31 cellular contexts compared by ENCODE assay signal in genomic region chr13:33433316-33433715, GRCh38.
"Had no signal": no experiment of that assay in that cellular context is flagged by ENCODE, and none has a peak within 500 bp of the region (broad histone marks: within the 10 kb centered on the region; RNA-seq: fewer than 3 reads in every experiment).

No MANE protein-coding gene starts in this region.

- H3K4me1 ChIP-seq: adrenal gland, body of pancreas, breast epithelium had no signal

- H3K36me3 ChIP-seq: adrenal gland, brain microvascular endothelial cell, breast epithelium had no signal

- ATAC-seq: activated CD8-positive, alpha-beta memory T cell treated with anti-CD3 and anti-CD28 coated beads, Interleukin-2, amount 10 ng/mL, durations not matched to agents 7 days and 5 days; activated CD8-positive, alpha-beta T cell treated with anti-CD3 and anti-CD28 coated beads, Interleukin-2, amount 10 ng/mL, durations not matched to agents 7 days and 5 days; activated naive CD4-positive, alpha-beta T cell treated with anti-CD3 and anti-CD28 coated beads, Interleukin-2, amount 50 U/mL, for 72 hours; body of pancreas had no signal

- FAIRE-seq: astrocyte, TTC549 had no signal

- H3K27me3 ChIP-seq: adrenal gland, body of pancreas, brain microvascular endothelial cell, breast epithelium had no signal

- H3K4me3 ChIP-seq: adrenal gland, body of pancreas, breast epithelium had no signal

- H3K9me3 ChIP-seq: adrenal gland, body of pancreas, breast epithelium had no signal

- H3K27ac ChIP-seq: adrenal gland, body of pancreas, brain microvascular endothelial cell, breast epithelium, VCaP had no signal

- DNase-seq: activated B cell treated with CpG ODN at 0.5 μM for 24 hours; activated CD4-positive, alpha-beta memory T cell treated with anti-CD3 and anti-CD28 coated beads, Interleukin-2, amount 10 ng/mL, durations not matched to agents 7 days and 5 days; activated CD4-positive, alpha-beta T cell treated with anti-CD3 and anti-CD28 coated beads for 4 hours; activated CD4-positive, alpha-beta T cell treated with anti-CD3 and anti-CD28 coated beads, Interleukin-2, amount 10 ng/mL, durations not matched to agents 7 days and 5 days; activated CD4-positive, alpha-beta T cell treated with anti-CD3 and anti-CD28 coated beads, Interleukin-2, amount 50 U/mL, for 48 hours; activated CD4-positive, CD25-positive, alpha-beta regulatory T cell treated with anti-CD3 and anti-CD28 coated beads, Interleukin-2, amount 50 U/mL, for 72 hours; activated CD8-positive, alpha-beta memory T cell treated with anti-CD3 and anti-CD28 coated beads for 24 hours; activated CD8-positive, alpha-beta memory T cell treated with anti-CD3 and anti-CD28 coated beads, Interleukin-2, amount 10 ng/mL, durations not matched to agents 7 days and 5 days; activated CD8-positive, alpha-beta memory T cell treated with anti-CD3 and anti-CD28 coated beads, Interleukin-2, amount 50 U/mL, for 48 hours; activated CD8-positive, alpha-beta T cell treated with anti-CD3 and anti-CD28 coated beads, Interleukin-2, amount 10 ng/mL, durations not matched to agents 7 days and 5 days; activated effector memory CD4-positive, alpha-beta T cell treated with Interleukin-2 at 50 U/mL for 16 hours; activated gamma-delta T cell; activated naive CD4-positive, alpha-beta T cell treated with anti-CD3 and anti-CD28 coated beads for 36 hours; activated naive CD4-positive, alpha-beta T cell treated with anti-CD3 and anti-CD28 coated beads, Interleukin-2, amount 50 U/mL, for 16 hours; activated naive CD8-positive, alpha-beta T cell treated with anti-CD3 and anti-CD28 coated beads for 36 hours; activated T-cell treated with anti-CD3 and anti-CD28 coated beads, Interleukin-2, amount 50 U/mL, for 24 hours; activated T-cell treated with anti-CD3 and anti-CD28 coated beads, Interleukin-2, amount 50 U/mL, for 48 hours; amniotic stem cell; aorta; body of pancreas; brain microvascular endothelial cell; central memory CD4-positive, alpha-beta T cell; T-helper 1 cell; T-helper 2 cell; T-helper 9 cell had no signal
